ENCODE assay signal across 11 cellular contexts in the genomic region with DNA sequence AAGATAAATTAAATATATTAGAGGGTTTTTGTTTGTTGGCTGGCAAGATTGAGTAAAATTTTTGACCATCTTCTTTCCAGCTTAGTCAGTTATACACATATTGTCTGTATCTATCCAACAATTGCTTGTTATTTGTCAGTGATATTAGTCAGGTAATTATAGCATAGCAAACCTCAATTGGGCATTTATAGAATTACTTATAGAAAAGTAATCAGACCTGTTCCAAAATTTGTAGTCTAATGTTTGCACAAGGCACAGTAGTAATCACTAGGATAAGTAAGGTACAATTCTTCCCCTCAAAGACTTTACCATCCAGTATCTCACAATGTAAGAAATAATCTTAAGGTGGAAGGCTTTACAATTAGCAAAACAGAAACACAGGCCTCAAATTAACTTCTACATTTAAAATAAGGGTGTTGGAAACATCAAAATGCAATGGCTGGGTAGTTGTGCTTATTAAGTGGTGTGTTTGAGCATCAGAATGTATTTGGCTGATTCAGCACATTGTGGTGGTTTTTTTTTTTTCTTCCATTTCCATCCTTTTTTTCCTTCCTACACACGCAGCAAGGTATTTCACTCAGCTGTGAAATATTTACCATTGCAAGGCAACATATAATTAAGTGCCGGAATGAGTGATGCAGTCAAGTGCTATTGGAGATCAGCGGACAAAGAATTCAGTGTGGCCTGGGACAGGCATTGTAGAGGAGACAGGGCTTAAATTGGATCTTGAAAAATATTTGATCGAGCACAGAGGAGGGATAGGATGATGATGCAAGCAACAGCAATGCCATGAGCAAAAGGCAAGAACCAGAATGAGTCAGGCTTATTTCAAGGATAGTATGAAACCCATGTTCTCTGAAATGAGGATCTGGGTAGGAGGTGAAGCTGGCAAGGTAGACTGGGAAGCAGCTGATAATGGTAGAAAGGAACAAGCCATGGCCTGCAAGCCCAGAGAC.
A peak's percentile ranks its signal among the peaks of the same experiment; 100 is the strongest.
DNase-seq lines count a peak whose midpoint lies in the region; ATAC-seq and TF ChIP-seq lines count a peak whose summit lies in the region.
"Had no signal": no experiment of that assay in that cellular context is flagged by ENCODE, and none has a peak within 500 bp of the region (broad histone marks: within the 10 kb centered on the region; RNA-seq: fewer than 3 reads in every experiment).

No MANE protein-coding gene starts in this region.

- H3K36me3 ChIP-seq in heart left ventricle (no peaks in the 10 kb centered on the region), ascending aorta (no peaks in the 10 kb centered on the region), transverse colon (no peaks in the 10 kb centered on the region)
- H3K36me3 ChIP-seq: BLaER1 treated with 17β-estradiol and CSF1 and Interleukin-3, amounts not matched to agents 10 nM and 100 nM; colonic mucosa had no signal

- in situ Hi-C loops in transverse colon (cut with MboI; ENCODE audit: low pct_ligation_motif_present in 1 of 4, low pct_unique_long_range_greater_than_20kb in 1 of 4, low sequenced_read_pairs in 3 of 4) (no loop called here), GM13977 (cut with MboI; ENCODE audit: low pct_unique_long_range_greater_than_20kb, low sequenced_read_pairs, unreplicated experiment) (no loop called here)

- intact Hi-C loops in heart left ventricle (cut with DNase I) (no loop called here), Right ventricle myocardium inferior (cut with DNase I) (no loop called here), ascending aorta (cut with DNase I) (loop anchor here (5.0 kb wide), 1 partner anchor 35 kb away; no protein-coding TSS in a partner anchor), transverse colon (cut with DNase I; ENCODE audit: low total_unique reads) (no loop called here)

- TF ChIP-seq POLR2A in heart left ventricle (IDR thresholded peaks at IDR 0.05) (no peak), transverse colon (IDR thresholded peaks at IDR 0.05) (no peak)

- TF ChIP-seq CTCF in heart left ventricle (IDR thresholded peaks at IDR 0.05) (no peak), ascending aorta (IDR thresholded peaks at IDR 0.05) (no peak), transverse colon (IDR thresholded peaks at IDR 0.05) (no peak), GM13977 (IDR thresholded peaks at IDR 0.05; ENCODE audit: extremely low read depth, insufficient read depth, missing control alignments) (no peak), nephron progenitor cell (IDR thresholded peaks at IDR 0.05) (no peak)

- H3K4me3 Mint-ChIP-seq in nephron progenitor cell, result no peak overlapping the region
- H3K4me3 Mint-ChIP-seq: activated CD4-positive, alpha-beta T cell treated with anti-CD3 and anti-CD28 coated beads, Interleukin-2, amount 10 ng/mL, durations not matched to agents 7 days and 5 days had no signal

- DNase-seq in heart left ventricle, result no peak
- DNase-seq in Right ventricle myocardium inferior (ENCODE audit: missing footprints), result no peak
- no peak for DNase-seq in ascending aorta (ENCODE audit: low spot score in 2 of 2)
- DNase-seq in hepatic stellate cell (ENCODE audit: low spot score), result peak; percentile 33
- no peak for DNase-seq in transverse colon
- no peak for DNase-seq in glomerular visceral epithelial cell (ENCODE audit: extremely low spot score)
- no peak for DNase-seq in GM13977 (ENCODE audit: low spot score)
- no peak for DNase-seq in nephron progenitor cell
- DNase-seq: activated CD4-positive, alpha-beta T cell treated with anti-CD3 and anti-CD28 coated beads, Interleukin-2, amount 10 ng/mL, durations not matched to agents 7 days and 5 days; colonic mucosa had no signal

- ATAC-seq in heart left ventricle (peak in 2 of 4 donors; percentile 30 to 60), Right ventricle myocardium inferior (no peak)

- H3K4me1 Mint-ChIP-seq in nephron progenitor cell, result peaks cover 18% of the 10 kb centered on the region
- H3K4me1 Mint-ChIP-seq: activated CD4-positive, alpha-beta T cell treated with anti-CD3 and anti-CD28 coated beads, Interleukin-2, amount 10 ng/mL, durations not matched to agents 7 days and 5 days had no signal

- no peaks in the 10 kb centered on the region for H3K36me3 Mint-ChIP-seq in nephron progenitor cell (ENCODE audit: low read depth)

- no peak overlapping the region for H3K4me3 ChIP-seq in heart left ventricle
- no peak overlapping the region for H3K4me3 ChIP-seq in ascending aorta
- H3K4me3 ChIP-seq in transverse colon, result no peak overlapping the region
- H3K4me3 ChIP-seq: BLaER1 treated with 17β-estradiol and CSF1 and Interleukin-3, amounts not matched to agents 10 nM and 100 nM; colonic mucosa had no signal

- H3K27me3 ChIP-seq in heart left ventricle (no peaks in the 10 kb centered on the region), ascending aorta (no peaks in the 10 kb centered on the region), transverse colon (no peaks in the 10 kb centered on the region)
- H3K27me3 ChIP-seq: BLaER1 treated with 17β-estradiol and CSF1 and Interleukin-3, amounts not matched to agents 10 nM and 100 nM; colonic mucosa had no signal

- H3K27ac ChIP-seq in heart left ventricle, result peak overlapping the region in 10 of 12 donors; percentile 29 to 89 (median 82)
- peak overlapping the region; percentile 88 to 91 for H3K27ac ChIP-seq in ascending aorta
- peak overlapping the region; percentile 43 to 79 (median 64) for H3K27ac ChIP-seq in transverse colon
- H3K27ac ChIP-seq: BLaER1 treated with 17β-estradiol and CSF1 and Interleukin-3, amounts not matched to agents 10 nM and 100 nM; colonic mucosa had no signal

- no peaks in the 10 kb centered on the region for H3K27me3 Mint-ChIP-seq in nephron progenitor cell (ENCODE audit: low read depth, poor library complexity)
- H3K27me3 Mint-ChIP-seq: activated CD4-positive, alpha-beta T cell treated with anti-CD3 and anti-CD28 coated beads, Interleukin-2, amount 10 ng/mL, durations not matched to agents 7 days and 5 days had no signal

- 43 to 57% (median 49%) methylated on average over 4 of the region's 4 CpGs for WGBS in heart left ventricle, 4 donors
- WGBS in transverse colon (ENCODE audit: low coverage in 1 of 2), 2 donors, result 73 to 84% methylated on average over 4 of the region's 4 CpGs

- H3K27ac Mint-ChIP-seq in nephron progenitor cell, result no peak overlapping the region
- H3K27ac Mint-ChIP-seq: activated CD4-positive, alpha-beta T cell treated with anti-CD3 and anti-CD28 coated beads, Interleukin-2, amount 10 ng/mL, durations not matched to agents 7 days and 5 days had no signal

- H3K9me3 Mint-ChIP-seq in nephron progenitor cell, result no peaks in the 10 kb centered on the region
- H3K9me3 Mint-ChIP-seq: activated CD4-positive, alpha-beta T cell treated with anti-CD3 and anti-CD28 coated beads, Interleukin-2, amount 10 ng/mL, durations not matched to agents 7 days and 5 days had no signal

- H3K9me3 ChIP-seq in heart left ventricle (no peaks in the 10 kb centered on the region), ascending aorta (no peaks in the 10 kb centered on the region), transverse colon (no peaks in the 10 kb centered on the region)
- H3K9me3 ChIP-seq: BLaER1 treated with 17β-estradiol and CSF1 and Interleukin-3, amounts not matched to agents 10 nM and 100 nM; colonic mucosa had no signal

- H3K4me1 ChIP-seq in heart left ventricle (peaks cover 0 to 52% (median 10%) of the 10 kb centered on the region in 12 donors), ascending aorta (peaks cover 0 to 16% of the 10 kb centered on the region in 2 donors), transverse colon (peaks cover 0 to 4% (median 0%) of the 10 kb centered on the region in 4 donors)
- H3K4me1 ChIP-seq: BLaER1 treated with 17β-estradiol and CSF1 and Interleukin-3, amounts not matched to agents 10 nM and 100 nM; colonic mucosa had no signal

- no peak for TF ChIP-seq EP300 in transverse colon (IDR thresholded peaks at IDR 0.05; ENCODE audit: low read depth)
